14 cellular contexts compared by ENCODE assay signal in the genomic region with DNA sequence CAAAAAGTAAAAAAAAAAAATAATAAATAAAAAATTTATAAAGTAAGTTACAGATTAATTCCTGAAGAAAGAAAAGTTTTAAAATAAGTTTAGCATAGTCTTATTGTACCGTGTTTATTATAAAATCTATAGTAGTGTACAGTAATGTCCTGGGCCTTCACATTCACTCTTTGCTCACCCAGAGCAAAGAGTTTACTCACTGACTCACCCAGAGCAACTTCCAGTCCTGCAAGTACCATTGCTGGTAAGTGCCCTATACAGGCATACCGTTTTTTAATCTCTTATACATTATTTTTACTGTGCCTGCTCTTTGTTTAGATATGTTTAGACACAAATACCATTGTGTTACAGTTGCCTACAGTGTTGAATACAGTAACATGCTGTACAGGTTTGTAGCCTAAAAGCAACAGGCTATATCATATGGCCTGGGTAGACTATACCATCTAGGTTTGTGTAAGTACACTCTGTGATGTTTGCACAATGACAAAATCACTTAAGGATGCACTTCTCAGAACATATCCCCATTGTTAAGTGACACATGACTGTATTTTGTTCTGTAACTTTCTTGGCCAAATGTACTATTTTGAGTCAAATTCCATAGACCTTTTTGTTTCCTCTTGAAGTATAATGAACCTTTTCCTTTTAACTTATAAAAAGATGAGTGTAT.
DNase-seq lines count a peak whose midpoint lies in the region; ATAC-seq and TF ChIP-seq lines count a peak whose summit lies in the region.
"Had no signal": no experiment of that assay in that cellular context is flagged by ENCODE, and none has a peak within 500 bp of the region (broad histone marks: within the 10 kb centered on the region; RNA-seq: fewer than 3 reads in every experiment).

No MANE protein-coding gene starts in this region.

- H3K36me3 ChIP-seq in brain microvascular endothelial cell (replicated peaks): no peaks in the 10 kb centered on the region
- H3K36me3 ChIP-seq: vagina had no signal

- H3K27me3 ChIP-seq in brain microvascular endothelial cell (replicated peaks): no peaks in the 10 kb centered on the region
- H3K27me3 ChIP-seq: vagina had no signal

- intact Hi-C loops in left colon (cut with DNase I, micrococcal nuclease): no loop called here

- ATAC-seq in left colon (peak; percentile 72), HG02763 (IDR thresholded peaks at IDR 0.05; ENCODE audit: unreplicated experiment) (no peak)
- ATAC-seq: T-helper 17 cell had no signal

- no peak for TF ChIP-seq CTCF in LNCaP clone FGC (IDR thresholded peaks at IDR 0.05; ENCODE audit: control insufficient read depth, extremely low read depth, insufficient read depth)
- no peak for TF ChIP-seq CTCF in brain microvascular endothelial cell (IDR thresholded peaks at IDR 0.05; ENCODE audit: low read depth, low read length, missing control alignments)

- in situ Hi-C loops in brain microvascular endothelial cell (cut with HindIII; ENCODE audit: low pct_ligation_motif_present, low sequenced_read_pairs): no loop called here

- H3K4me3 ChIP-seq in LNCaP clone FGC (ENCODE audit: low read depth, low read length) (no peak overlapping the region), brain microvascular endothelial cell (ENCODE audit: low read depth, low read length) (no peak overlapping the region)
- H3K4me3 ChIP-seq: vagina had no signal

- DNase-seq in DMS53 (lab: John Stamatoyannopoulos, UW) (peak; percentile 87), LNCaP clone FGC (ENCODE audit: low read depth) (peak; percentile 43), brain microvascular endothelial cell (peak; percentile 64), left colon (no peak), KG1 (lab: John Stamatoyannopoulos, UW) (no peak), AML-193 (lab: John Stamatoyannopoulos, UW) (no peak)
- DNase-seq in activated T-cell treated with anti-CD3 and anti-CD28 coated beads, Interleukin-2, amount 50 U/mL, for 48 hours: no peak
- DNase-seq: activated naive CD4-positive, alpha-beta T cell treated with Interleukin-2 at 50 U/mL for 16 hours; effector CD4-positive, alpha-beta T cell; NCI-H2029 treated with DMSO at 0.1 percent for 48 hours; NCI-H774; T-helper 17 cell had no signal

- H3K27ac ChIP-seq in brain microvascular endothelial cell: peak overlapping the region; percentile 71
- H3K27ac ChIP-seq: vagina had no signal

Comparison
In these comparisons a context has a peak if more than half of its experiments do, and no peak if none do; other contexts are left out.
1. DNase-seq: peak in DMS53 (single experiment), LNCaP clone FGC (single experiment) and brain microvascular endothelial cell (single experiment); none in left colon (0 of 2), KG1 (single experiment), AML-193 (0 of 2) and activated T-cell treated with anti-CD3 and anti-CD28 coated beads, Interleukin-2, amount 50 U/mL, for 48 hours (0 of 2).